Comparison of ENCODE assay signal across 8 cellular contexts in the genomic region with DNA sequence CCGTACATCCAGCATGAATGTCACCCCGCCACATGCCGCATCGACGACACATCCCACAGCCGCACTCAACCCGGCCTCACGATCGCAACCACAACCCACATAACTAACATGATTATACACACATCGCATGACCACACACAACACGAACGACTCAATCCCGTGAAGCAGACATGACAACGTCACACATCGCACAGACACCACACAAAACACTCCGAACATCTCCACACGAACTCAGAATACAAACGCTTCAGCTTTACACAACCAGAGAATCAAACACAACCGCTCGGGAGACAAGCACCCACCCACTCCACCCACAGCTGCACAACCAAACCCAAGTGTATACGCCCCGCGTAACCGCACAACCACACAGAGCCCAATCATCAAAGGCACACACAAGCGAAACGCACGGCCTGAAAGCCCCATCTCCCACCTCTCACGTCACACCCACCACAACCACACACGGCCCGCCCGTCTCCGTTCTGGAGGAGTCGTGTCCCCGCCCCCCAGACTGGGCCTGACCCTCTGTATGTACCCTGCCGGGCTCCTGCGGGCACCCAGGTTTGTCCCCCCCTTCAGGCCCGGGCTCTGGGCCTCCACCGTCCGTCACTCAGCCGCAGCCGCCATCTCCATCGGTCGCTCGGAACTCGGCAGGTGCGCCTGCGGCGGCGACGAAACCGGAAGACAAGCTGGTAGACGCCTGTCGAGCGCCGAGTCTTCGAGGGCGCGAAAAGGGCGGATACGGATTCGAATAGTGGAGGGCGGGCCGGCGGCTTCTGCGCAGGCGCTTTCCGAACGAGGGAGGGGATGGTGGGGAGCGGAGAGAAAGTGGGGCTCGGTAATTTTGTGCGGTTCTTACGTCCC. TPM values are rescaled to one million over a fixed set of nuclear protein-coding genes. Genes with fewer than 3 reads are reported as not detected.
DNase-seq lines count a peak whose midpoint lies in the region; ATAC-seq and TF ChIP-seq lines count a peak whose summit lies in the region.

RBSN (minus strand) TSS at position 646 of the 861 bp plus-strand sequence. CDS start 3,028 bp downstream, outside the sequence.

- peaks cover 10% of the 10 kb centered on the region for H3K36me3 Mint-ChIP-seq in natural killer cell treated with Interleukin-12 subunit alpha and Interleukin-12 subunit beta and Interleukin-15 and Interleukin-18, amount 100 ng/mL, for 72 hours

- peak within 1 kb of the TSS; percentile 87 to 88 for H3K27ac Mint-ChIP-seq in natural killer cell treated with Interleukin-12 subunit alpha and Interleukin-12 subunit beta and Interleukin-15 and Interleukin-18, amount 100 ng/mL, for 72 hours

- DNase-seq in EL (peak; percentile 95), GOT3 (lab: John Stamatoyannopoulos, UW) (peak; percentile 77), LHCN-M2 (ENCODE audit: low read depth) (peak; percentile 93), fibroblast of pulmonary artery (ENCODE audit: low read depth) (peak; percentile 93)
- peak; percentile 93 for DNase-seq in activated effector memory CD4-positive, alpha-beta T cell treated with Interleukin-2 at 50 U/mL for 16 hours
- DNase-seq in natural killer cell treated with Interleukin-12 subunit alpha and Interleukin-12 subunit beta and Interleukin-15 and Interleukin-18, amount 100 ng/mL, for 72 hours (ENCODE audit: low spot score): peak; percentile 97
- peak; percentile 97 for DNase-seq in stimulated activated naive CD4-positive, alpha-beta T cell treated with Interleukin-2 at 50 U/mL for 16 hours (lab: John Stamatoyannopoulos, UW)

- peak; percentile 90 to 94 for ATAC-seq in natural killer cell treated with Interleukin-12 subunit alpha and Interleukin-12 subunit beta and Interleukin-15 and Interleukin-18, amount 100 ng/mL, for 72 hours

- H3K4me1 Mint-ChIP-seq in natural killer cell treated with Interleukin-12 subunit alpha and Interleukin-12 subunit beta and Interleukin-15 and Interleukin-18, amount 100 ng/mL, for 72 hours (ENCODE audit: low read depth in 2 of 2): peaks cover 18 to 19% of the 10 kb centered on the region in 2 donors

- no peaks in the 10 kb centered on the region for H3K9me3 Mint-ChIP-seq in natural killer cell treated with Interleukin-12 subunit alpha and Interleukin-12 subunit beta and Interleukin-15 and Interleukin-18, amount 100 ng/mL, for 72 hours

- no peak for TF ChIP-seq CTCF in fibroblast of pulmonary artery (IDR thresholded peaks at IDR 0.05; ENCODE audit: low read length, missing control alignments)

- H3K4me3 ChIP-seq in fibroblast of pulmonary artery (replicated peaks; ENCODE audit: low read depth, low read length): peak within 1 kb of the TSS; percentile 99

- peaks cover 0 to 2% of the 10 kb centered on the region in 2 donors for H3K27me3 Mint-ChIP-seq in natural killer cell treated with Interleukin-12 subunit alpha and Interleukin-12 subunit beta and Interleukin-15 and Interleukin-18, amount 100 ng/mL, for 72 hours

- TF ChIP-seq POLR2A in Raji (IDR thresholded peaks at IDR 0.05; ENCODE audit: insufficient read depth, low read depth, low read length): peak; percentile 80

- peak within 1 kb of the TSS; percentile 93 for H3K4me3 Mint-ChIP-seq in natural killer cell treated with Interleukin-12 subunit alpha and Interleukin-12 subunit beta and Interleukin-15 and Interleukin-18, amount 100 ng/mL, for 72 hours

RNA-seq across cellular contexts. Expression of gene RBSN, which starts in this region (rescaled TPM):
- 18.7 and 25.3 TPM in 2 replicates for total RNA-seq in LHCN-M2 (2014; rRNA removed)
- 8.8 TPM for polyA plus RNA-seq in LHCN-M2 (2012)
- total RNA-seq in natural killer cell treated with Interleukin-12 subunit alpha and Interleukin-12 subunit beta and Interleukin-15 and Interleukin-18, amount 100 ng/mL, for 72 hours: 10 to 100 TPM; 17.9 to 19.1 TPM

Comparison
In these comparisons a context has a peak if more than half of its experiments do, and no peak if none do; other contexts are left out.
1. Peak in every context shown above with its lines: DNase-seq, ATAC-seq and H3K4me3 ChIP-seq.